Comparison of ENCODE assay signal across 14 cellular contexts in the genomic region with DNA sequence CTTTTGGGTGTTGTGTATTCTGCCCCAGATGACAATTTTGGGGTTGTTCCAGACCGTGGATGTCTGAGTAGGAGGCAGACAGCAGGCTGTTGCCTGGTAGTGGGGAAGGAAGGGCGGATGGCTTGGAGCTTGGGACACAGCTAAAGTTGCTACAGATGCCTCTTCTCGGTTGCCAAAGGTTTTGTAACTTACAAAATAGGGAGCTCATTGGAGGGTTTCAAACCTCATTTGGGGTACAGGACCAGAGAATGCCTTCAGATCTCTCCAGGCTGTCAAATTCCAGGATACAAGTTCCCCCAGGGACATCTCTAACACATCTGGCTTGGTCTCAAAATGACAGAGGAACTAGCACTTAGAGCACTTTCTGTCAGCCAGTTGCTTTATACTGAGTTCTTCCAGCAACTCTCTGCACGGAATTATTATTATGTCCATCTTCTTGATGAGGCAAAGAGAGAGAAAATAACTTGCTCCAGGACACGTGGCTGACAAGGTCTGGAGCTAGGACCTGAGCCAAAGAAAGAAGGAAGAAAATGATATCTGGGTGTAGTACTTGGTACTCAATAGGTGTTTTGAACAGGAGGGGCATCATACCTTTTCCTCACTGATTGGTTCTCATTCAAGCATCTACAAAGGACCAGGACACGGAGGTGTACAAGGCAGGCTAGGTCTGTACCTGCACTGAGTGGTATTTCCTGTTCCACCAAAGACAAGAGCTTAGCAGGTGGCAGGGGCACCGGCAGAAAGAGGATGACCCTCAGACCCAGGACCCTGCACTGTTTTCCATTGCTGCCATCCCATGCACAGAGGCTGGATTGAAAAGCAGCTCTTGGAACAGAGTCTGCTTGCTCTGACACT. TPM values are rescaled to one million over a fixed set of nuclear protein-coding genes. Genes with fewer than 3 reads are reported as not detected.
DNase-seq lines count a peak whose midpoint lies in the region; ATAC-seq, FAIRE-seq and TF ChIP-seq lines count a peak whose summit lies in the region.
"Had no signal": no experiment of that assay in that cellular context is flagged by ENCODE, and none has a peak within 500 bp of the region (broad histone marks: within the 10 kb centered on the region; RNA-seq: fewer than 3 reads in every experiment).

No MANE protein-coding gene starts in this region.

- no peak for TF ChIP-seq POLR2A in vagina (IDR thresholded peaks at IDR 0.05)

- peaks cover 11% of the 10 kb centered on the region for H3K27me3 ChIP-seq in foreskin keratinocyte
- no peaks in the 10 kb centered on the region for H3K27me3 ChIP-seq in pancreas
- no peaks in the 10 kb centered on the region for H3K27me3 ChIP-seq in vagina
- H3K27me3 ChIP-seq: MG63 had no signal

- POLR2A ChIA-PET in HEK293T (lab: Yijun Ruan, JAX), result no interaction called here

- WGBS in pancreas, 2 donors, result 54 to 60% methylated on average over 7 of the region's 7 CpGs

- H3K36me3 ChIP-seq in pancreas (no peaks in the 10 kb centered on the region), vagina (no peaks in the 10 kb centered on the region)
- H3K36me3 ChIP-seq: MG63 had no signal

- H3K4me3 ChIP-seq in pancreas (no peak overlapping the region), vagina (no peak overlapping the region)
- H3K4me3 ChIP-seq: MG63 had no signal

- FAIRE-seq in pancreas (lab: Jason Lieb, UNC), result no peak

- peak; percentile 13 for DNase-seq in NCI-H748 (lab: John Stamatoyannopoulos, UW; ENCODE audit: unreplicated experiment)
- no peak for DNase-seq in NCI-H748 treated with DMSO at 0.1 percent for 48 hours (lab: John Stamatoyannopoulos, UW)
- DNase-seq in foreskin keratinocyte, result no peak
- DNase-seq in pancreas, result no peak
- DNase-seq in vagina (ENCODE audit: extremely low spot score in 2 of 2), result peak in 1 of 2 donors; percentile 94
- no peak for DNase-seq in NCI-H2227 (lab: John Stamatoyannopoulos, UW; ENCODE audit: unreplicated experiment)
- DNase-seq in HEK293T (ENCODE audit: extremely low spot score), result no peak
- DNase-seq in SIG-M5 (lab: John Stamatoyannopoulos, UW), result no peak
- DNase-seq: activated CD8-positive, alpha-beta memory T cell treated with anti-CD3 and anti-CD28 coated beads, Interleukin-2, amount 50 U/mL, for 4 hours; effector CD4-positive, alpha-beta T cell; SHP77 treated with DMSO at 0.1 percent for 48 hours had no signal

- H3K27ac ChIP-seq in foreskin keratinocyte (no peak overlapping the region), pancreas (peak overlapping the region in 3 of 4 donors; percentile 11 to 74 (median 50)), vagina (peak overlapping the region; percentile 73)
- H3K27ac ChIP-seq: VCaP had no signal

- CTCF ChIA-PET in HEK293T (lab: Yijun Ruan, JAX), result interaction anchor here (0.6 to 0.7 kb wide), 2 partner anchors 14 to 1555 kb away, joined by 3 read pairs; no protein-coding TSS in a partner anchor

- H3K9me3 ChIP-seq in pancreas (no peaks in the 10 kb centered on the region), vagina (no peaks in the 10 kb centered on the region)

- ATAC-seq in foreskin keratinocyte, result peak; percentile 16
- ATAC-seq in pancreas, result peak; percentile 26 to 46 (median 40)

- intact Hi-C loops in pancreas (cut with DNase I) (no loop called here), vagina (cut with DNase I) (no loop called here)

- no peaks in the 10 kb centered on the region for H3K4me1 ChIP-seq in foreskin keratinocyte
- H3K4me1 ChIP-seq in pancreas, result peaks cover 16 to 22% (median 22%) of the 10 kb centered on the region in 3 donors
- peaks cover 45% of the 10 kb centered on the region for H3K4me1 ChIP-seq in vagina

- no peak for TF ChIP-seq CTCF in foreskin keratinocyte (conservative IDR thresholded peaks at IDR 0.05)
- TF ChIP-seq CTCF in pancreas (IDR thresholded peaks at IDR 0.05), result no peak
- no peak for TF ChIP-seq CTCF in vagina (IDR thresholded peaks at IDR 0.05)

TF ChIP-seq in HEK293T, 16 proteins besides CTCF, POLR2A, EP300 and RAD21:
- TF ChIP-seq ZNF384 (IDR thresholded peaks at IDR 0.05) (no peak), FOXK2 (IDR thresholded peaks at IDR 0.05) (no peak), L3MBTL2 (conservative IDR thresholded peaks at IDR 0.05) (no peak), FOXA1 (IDR thresholded peaks at IDR 0.05) (no peak), ARNT (IDR thresholded peaks at IDR 0.05) (no peak), FOXM1 (IDR thresholded peaks at IDR 0.05; ENCODE audit: borderline replicate concordance) (no peak), NFRKB (IDR thresholded peaks at IDR 0.05) (no peak), LEF1 (IDR thresholded peaks at IDR 0.05; ENCODE audit: borderline replicate concordance) (no peak), HDGF (IDR thresholded peaks at IDR 0.05; ENCODE audit: borderline replicate concordance) (no peak), TARDBP (IDR thresholded peaks at IDR 0.05) (no peak)
- TF ChIP-seq, protein P1, sequence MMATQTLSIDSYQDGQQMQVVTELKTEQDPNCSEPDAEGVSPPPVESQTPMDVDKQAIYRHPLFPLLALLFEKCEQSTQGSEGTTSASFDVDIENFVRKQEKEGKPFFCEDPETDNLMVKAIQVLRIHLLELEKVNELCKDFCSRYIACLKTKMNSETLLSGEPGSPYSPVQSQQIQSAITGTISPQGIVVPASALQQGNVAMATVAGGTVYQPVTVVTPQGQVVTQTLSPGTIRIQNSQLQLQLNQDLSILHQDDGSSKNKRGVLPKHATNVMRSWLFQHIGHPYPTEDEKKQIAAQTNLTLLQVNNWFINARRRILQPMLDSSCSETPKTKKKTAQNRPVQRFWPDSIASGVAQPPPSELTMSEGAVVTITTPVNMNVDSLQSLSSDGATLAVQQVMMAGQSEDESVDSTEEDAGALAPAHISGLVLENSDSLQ (IDR thresholded peaks at IDR 0.05), result no peak
TF ChIP-seq in HEK293T: peak in this region for 0.

RNA-seq across cellular contexts. Expression of a gene that starts 55.9 kb away (rescaled TPM):
- total RNA-seq in foreskin keratinocyte, result not detected in 2 replicates
- not detected in 2 replicates for polyA plus RNA-seq in foreskin keratinocyte
- total RNA-seq in pancreas, result 10 to 100 TPM; 28.5 to 62.5 (median 46.8) TPM
- polyA plus RNA-seq in pancreas, result 10 to 100 TPM in 1 of 2 donors, 1 to 10 TPM in 1; 4.7 to 11.1 TPM
- total RNA-seq in vagina, result 4.7 TPM
- total RNA-seq: NCI-H460 had no signal
